29 cellular contexts compared by ENCODE assay signal in the genomic region with DNA sequence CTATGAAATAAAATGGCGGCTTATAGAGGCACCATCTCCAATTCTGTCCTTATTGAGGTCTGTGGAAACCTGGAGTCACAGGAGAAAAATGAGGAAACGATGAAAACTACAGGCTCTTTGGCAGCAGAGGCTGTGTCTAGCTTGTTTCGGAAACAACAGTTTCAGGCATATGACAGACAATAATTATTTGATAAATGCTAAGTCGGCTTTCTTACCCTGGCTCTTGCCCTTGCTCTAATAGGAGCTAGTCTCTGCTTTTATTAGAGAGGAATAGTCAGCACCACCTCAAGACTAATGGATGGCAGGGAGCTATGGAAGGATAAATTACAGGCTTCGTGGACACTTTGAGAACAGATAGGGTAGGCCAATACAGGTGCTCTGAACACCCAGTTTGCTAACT.
"Had no signal": no experiment of that assay in that cellular context is flagged by ENCODE, and none has a peak within 500 bp of the region (broad histone marks: within the 10 kb centered on the region; RNA-seq: fewer than 3 reads in every experiment).

No MANE protein-coding gene starts in this region.

- H3K36me3 ChIP-seq: ovary, uterus had no signal

- H3K4me1 ChIP-seq: neural progenitor cell, parathyroid adenoma, testis, upper lobe of right lung, uterus had no signal

- H3K4me2 ChIP-seq: neural progenitor cell, smooth muscle cell had no signal

- H2AFZ ChIP-seq: neural progenitor cell, parathyroid adenoma had no signal

- DNase-seq: naive thymus-derived CD8-positive, alpha-beta T cell; nephron progenitor cell; occipital lobe; ovary; psoas muscle; right cardiac atrium; spleen; stimulated activated CD4-positive, alpha-beta T cell treated with anti-CD3 and anti-CD28 coated beads, Interleukin-12 subunit alpha, Interleukin-12 subunit beta, amount 100 ng/mL, for 4 hours; stimulated activated CD4-positive, alpha-beta T cell treated with anti-CD3 and anti-CD28 coated beads, Interleukin-1b, Interleukin-23, amount 100 ng/mL, for 48 hours; stimulated activated CD4-positive, alpha-beta T cell treated with anti-CD3 and anti-CD28 coated beads, Interleukin-4, amount 100 ng/mL, for 1 hour; stimulated activated CD4-positive, alpha-beta T cell treated with anti-CD3 and anti-CD28 coated beads, Interleukin-4, amount 100 ng/mL, for 4 hours; stimulated activated CD8-positive, alpha-beta memory T cell treated with anti-CD3 and anti-CD28 coated beads, Interleukin-4, amount 100 ng/mL, for 48 hours; stimulated activated naive CD4-positive, alpha-beta T cell; stimulated activated naive CD8-positive, alpha-beta T cell treated with anti-CD3 and anti-CD28 coated beads, Interleukin-15, amount 100 ng/mL, for 72 hours; stimulated activated naive CD8-positive, alpha-beta T cell treated with anti-CD3 and anti-CD28 coated beads, Interleukin-15, Interleukin-2, amounts not matched to agents 100 U/mL and 50 U/mL, for 24 hours; substantia nigra; testis; tibial artery; transverse colon; upper lobe of right lung; uterus had no signal

- H3K27me3 ChIP-seq: neural progenitor cell, ovary, spleen, suprapubic skin, testis, tibial artery, transverse colon, upper lobe of right lung, uterus had no signal

- H3K79me2 ChIP-seq: parathyroid adenoma had no signal

- H3K4me3 ChIP-seq: neural progenitor cell, ovary, psoas muscle, skin epidermis, smooth muscle cell, spleen, suprapubic skin, testis, tibial artery, transverse colon, upper lobe of right lung, uterus had no signal

- H3K9me3 ChIP-seq: ovary, psoas muscle, spleen, suprapubic skin, testis, tibial artery, transverse colon, upper lobe of right lung, uterus had no signal

- H3K9ac ChIP-seq: neural progenitor cell, parathyroid adenoma had no signal

- ATAC-seq: naive thymus-derived CD8-positive, alpha-beta T cell; natural killer cell treated with Interleukin-12 subunit alpha and Interleukin-12 subunit beta and Interleukin-15 and Interleukin-18, amount 100 ng/mL, for 72 hours; psoas muscle; right cardiac atrium; sciatic nerve; stimulated activated memory B cell treated with anti-CD40 and anti-IgM and Interleukin-4, amounts not matched to agents 10 μg/mL and 1 μg/mL and 100 μg/mL, for 72 hours; stimulated activated naive CD8-positive, alpha-beta T cell treated with anti-CD3 and anti-CD28 coated beads, Interleukin-15, amount 100 ng/mL, for 72 hours; stimulated activated naive CD8-positive, alpha-beta T cell treated with anti-CD3 and anti-CD28 coated beads, Interleukin-15, Interleukin-2, amounts not matched to agents 100 U/mL and 50 U/mL, for 24 hours; upper lobe of right lung had no signal

- H3K27ac ChIP-seq: neural progenitor cell, ovary, parathyroid adenoma, psoas muscle, skin epidermis, spleen, suprapubic skin, testis, tibial artery, transverse colon, upper lobe of right lung, uterus had no signal
